ENCODE assay signal across 8 cellular contexts in genomic region chr6:28643017-28643740, GRCh38.
DNase-seq lines count a peak whose midpoint lies in the region; ATAC-seq, FAIRE-seq and TF ChIP-seq lines count a peak whose summit lies in the region.

No MANE protein-coding gene starts in this region.

- no peak overlapping the region for H3K27ac ChIP-seq in upper lobe of right lung

- peaks cover 19% of the 10 kb centered on the region for H3K27me3 ChIP-seq in upper lobe of right lung

- H3K9me3 ChIP-seq in iPS-18c (ENCODE audit: control insufficient read depth, insufficient read depth, low read length) (peaks cover 2% of the 10 kb centered on the region), upper lobe of right lung (no peaks in the 10 kb centered on the region)

- intact Hi-C loops in upper lobe of right lung (cut with DNase I): no loop called here

- H3K4me1 ChIP-seq in upper lobe of right lung: no peaks in the 10 kb centered on the region

- no peak for TF ChIP-seq CTCF in upper lobe of right lung (IDR thresholded peaks at IDR 0.05)

- ATAC-seq in upper lobe of right lung: no peak
- no peak for ATAC-seq in HG03159 (IDR thresholded peaks at IDR 0.05; ENCODE audit: unreplicated experiment)

- H3K4me3 ChIP-seq in iPS-18c (ENCODE audit: insufficient read depth, low read depth, low read length): peak overlapping the region; percentile 11
- no peak overlapping the region for H3K4me3 ChIP-seq in upper lobe of right lung

- peak; percentile 91 for FAIRE-seq in TTC549 (lab: Jason Lieb, UNC)

- no peaks in the 10 kb centered on the region for H3K36me3 ChIP-seq in upper lobe of right lung

- DNase-seq in D341Med (ENCODE audit: low spot score) (peak; percentile 50), HUDEP-2 (lab: John Stamatoyannopoulos, UW; ENCODE audit: unreplicated experiment in 76 of 76) (peak in 67 of 76 experiments; percentile 34 to 90 (median 59)), GOT3 (lab: John Stamatoyannopoulos, UW) (no peak), NCI-H510A treated with DMSO at 0.1 percent for 48 hours (lab: John Stamatoyannopoulos, UW) (no peak), upper lobe of right lung (no peak)

Comparison
In these comparisons a context has a peak if more than half of its experiments do, and no peak if none do; other contexts are left out.
1. DNase-seq: peak in D341Med (single experiment) and HUDEP-2 (67 of 76); none in GOT3 (single experiment), NCI-H510A treated with DMSO at 0.1 percent for 48 hours (single experiment) and upper lobe of right lung (single experiment).